Comparison of ENCODE assay signal across 28 cellular contexts in genomic region chr6:129342243-129342642, GRCh38.
DNase-seq lines count a peak whose midpoint lies in the region; ATAC-seq lines count a peak whose summit lies in the region.
"Had no signal": no experiment of that assay in that cellular context is flagged by ENCODE, and none has a peak within 500 bp of the region (broad histone marks: within the 10 kb centered on the region; RNA-seq: fewer than 3 reads in every experiment).

No MANE protein-coding gene starts in this region.

- H3K4me3 ChIP-seq in skeletal muscle cell (ENCODE audit: low read depth, low read length) = no peak overlapping the region
- H3K4me3 ChIP-seq: mucosa of descending colon, ovary, Peyer's patch, thoracic aorta had no signal

- intact Hi-C loops in head of caudate nucleus (cut with DNase I) = no loop called here

- no peak for ATAC-seq in HG03159 (IDR thresholded peaks at IDR 0.05; ENCODE audit: unreplicated experiment)
- ATAC-seq: activated T-cell treated with anti-CD3 and anti-CD28 coated beads, Interleukin-2, amount 50 U/mL, for 4 hours; CD8-positive, alpha-beta T cell; mucosa of descending colon had no signal

- peak; percentile 16 for DNase-seq in EL
- peak; percentile 28 for DNase-seq in LHCN-M2 (ENCODE audit: low read depth)
- peak; percentile 60 for DNase-seq in fibroblast of the conjunctiva (ENCODE audit: low read depth)
- DNase-seq in skeletal muscle cell (ENCODE audit: low read depth) = peak; percentile 31
- DNase-seq in head of caudate nucleus = no peak
- no peak for DNase-seq in anterior cingulate cortex (lab: John Stamatoyannopoulos, UW)
- DNase-seq: activated CD4-positive, alpha-beta T cell treated with anti-CD3 and anti-CD28 coated beads for 4 hours; activated naive CD4-positive, alpha-beta T cell treated with anti-CD3 and anti-CD28 coated beads for 36 hours; activated T-cell treated with anti-CD3 and anti-CD28 coated beads, Interleukin-2, amount 50 U/mL, for 4 hours; caudate nucleus; CD8-positive, alpha-beta T cell; DMS 273 treated with DMSO at 0.1 percent for 48 hours; GOT3; hippocampal formation; Kasumi-1; mucosa of descending colon; NCI-H1048; NCI-H187; NCI-H69; ovary; Peyer's patch; right cardiac atrium; stimulated activated CD4-positive, alpha-beta T cell treated with anti-CD3 and anti-CD28 coated beads, Interleukin-12 subunit alpha, Interleukin-12 subunit beta, amount 100 ng/mL, for 4 hours; stimulated activated CD4-positive, alpha-beta T cell treated with anti-CD3 and anti-CD28 coated beads, Interleukin-4, amount 100 ng/mL, for 24 hours; stimulated activated naive CD4-positive, alpha-beta T cell treated with Interleukin-2 at 50 U/mL for 16 hours; T-helper 2 cell had no signal

Comparison
In these comparisons a context has a peak if more than half of its experiments do, and no peak if none do; other contexts are left out.
1. DNase-seq: peak in EL (single experiment), LHCN-M2 (single experiment), fibroblast of the conjunctiva (single experiment) and skeletal muscle cell (single experiment); none in head of caudate nucleus (0 of 42) and anterior cingulate cortex (0 of 58).